ENCODE assay signal across 23 cellular contexts in the genomic region with DNA sequence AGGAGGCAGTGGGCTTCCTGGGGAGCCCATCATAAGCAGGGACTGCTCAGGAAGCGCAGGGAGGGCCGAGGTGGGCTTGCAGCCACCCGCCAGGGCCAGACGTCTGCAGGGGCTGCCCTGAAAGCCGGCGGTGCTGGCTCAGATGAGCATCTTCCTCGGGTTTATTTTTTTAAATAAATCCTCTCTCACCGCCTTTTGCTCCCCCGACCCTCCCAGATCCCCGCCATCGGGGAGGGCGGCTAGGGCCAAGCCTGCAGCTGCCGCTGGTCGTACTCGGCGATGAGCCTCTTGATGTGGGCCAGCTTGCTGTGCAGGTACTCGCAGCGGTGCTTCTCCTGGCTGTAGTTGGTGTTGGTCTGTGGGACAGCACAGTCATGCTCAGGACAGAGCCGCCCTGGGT. TPM values are rescaled to one million over a fixed set of nuclear protein-coding genes. Genes with fewer than 3 reads are reported as not detected.
"Had no signal": no experiment of that assay in that cellular context is flagged by ENCODE, and none has a peak within 500 bp of the region (broad histone marks: within the 10 kb centered on the region; RNA-seq: fewer than 3 reads in every experiment).

No MANE protein-coding gene starts in this region.

- H3K27me3 ChIP-seq: heart right ventricle, testis, tibial nerve had no signal

- H3K27me3 Mint-ChIP-seq: stimulated activated naive B cell treated with anti-CD40 and anti-IgM and Interleukin-4, amounts not matched to agents 10 μg/mL and 1 μg/mL and 100 μg/mL, for 72 hours; stimulated activated naive CD8-positive, alpha-beta T cell treated with anti-CD3 and anti-CD28 coated beads, Interleukin-15, amount 100 ng/mL, for 72 hours had no signal

- H3K9me3 ChIP-seq: heart right ventricle, sigmoid colon, testis, tibial nerve had no signal

- H3K36me3 Mint-ChIP-seq: natural killer cell had no signal

- H3K27ac Mint-ChIP-seq: natural killer cell; stimulated activated naive CD8-positive, alpha-beta T cell treated with anti-CD3 and anti-CD28 coated beads, Interleukin-15, amount 100 ng/mL, for 72 hours had no signal

- H3K4me1 ChIP-seq: sigmoid colon had no signal

- H3K4me3 ChIP-seq: coronary artery, heart right ventricle, sigmoid colon, skin epidermis, testis, tibial nerve had no signal

- DNase-seq: effector CD4-positive, alpha-beta T cell; foreskin melanocyte; heart right ventricle; hypothalamus; islet precursor cell; mammary epithelial cell; natural killer cell; posterior cingulate gyrus; sigmoid colon; stimulated activated CD4-positive, alpha-beta T cell treated with anti-CD3 and anti-CD28 coated beads, Interleukin-2, amount 100 ng/mL, for 24 hours; stimulated activated CD4-positive, alpha-beta T cell treated with anti-CD3 and anti-CD28 coated beads, Interleukin-4, amount 100 ng/mL, for 4 hours; stimulated activated naive B cell treated with anti-CD40 and anti-IgM and Interleukin-4, amounts not matched to agents 10 μg/mL and 1 μg/mL and 100 μg/mL, for 72 hours; stimulated activated naive CD8-positive, alpha-beta T cell treated with anti-CD3 and anti-CD28 coated beads, Interleukin-15, amount 100 ng/mL, for 72 hours; testis had no signal

- H3K4me3 Mint-ChIP-seq: natural killer cell; stimulated activated naive B cell treated with anti-CD40 and anti-IgM and Interleukin-4, amounts not matched to agents 10 μg/mL and 1 μg/mL and 100 μg/mL, for 72 hours; stimulated activated naive CD8-positive, alpha-beta T cell treated with anti-CD3 and anti-CD28 coated beads, Interleukin-15, amount 100 ng/mL, for 72 hours had no signal

- H3K27ac ChIP-seq: coronary artery, heart right ventricle, sigmoid colon, skin epidermis had no signal

RNA-seq across cellular contexts. Expression of gene LRRC25, which starts 47.1 kb away (rescaled TPM):
- total RNA-seq: chondrocyte, dermis microvascular lymphatic vessel endothelial cell, glomerular endothelial cell, mammary epithelial cell, osteocyte, pulmonary artery endothelial cell had no signal
- polyA plus RNA-seq: mammary epithelial cell had no signal

RNA-seq across cellular contexts. Expression of gene GDF15, which starts 58.6 kb away (rescaled TPM):
- total RNA-seq: mononuclear cell had no signal
